In genomic region chr19:33459691-33460090, GRCh38 we compare ENCODE assay signal across 21 cellular contexts.
DNase-seq lines count a peak whose midpoint lies in the region; ATAC-seq and TF ChIP-seq lines count a peak whose summit lies in the region.
"Had no signal": no experiment of that assay in that cellular context is flagged by ENCODE, and none has a peak within 500 bp of the region (broad histone marks: within the 10 kb centered on the region; RNA-seq: fewer than 3 reads in every experiment).

No MANE protein-coding gene starts in this region.

- DNase-seq in activated T-cell treated with anti-CD3 and anti-CD28 coated beads, Interleukin-2, amount 50 U/mL, for 24 hours = peak; percentile 12
- no peak for DNase-seq in activated T-cell treated with anti-CD3 and anti-CD28 coated beads, Interleukin-2, amount 50 U/mL, for 72 hours
- DNase-seq in Panc1 (ENCODE audit: low read depth, low spot score) (no peak), islet precursor cell (peak; percentile 35), spleen (peak; percentile 49), tibial nerve (ENCODE audit: low spot score in 2 of 2) (no peak), NCI-H748 (lab: John Stamatoyannopoulos, UW; ENCODE audit: unreplicated experiment) (no peak), NCI-H1694 treated with DMSO at 0.1 percent for 48 hours (lab: John Stamatoyannopoulos, UW) (no peak)
- DNase-seq: AML-193; C1 segment of cervical spinal cord; CD8-positive, alpha-beta T cell; DND-41; HCEC 1CT; KG1; NCI-H1092 treated with DMSO at 0.1 percent for 48 hours; NCI-H1436 treated with DMSO at 0.1 percent for 48 hours; NCI-H2029 treated with DMSO at 0.1 percent for 48 hours; NCI-H345 had no signal

- CTCF ChIA-PET in Panc1 (lab: Charles Lee) = interaction anchor here (0.5 kb wide), 1 partner anchor 691 kb away, joined by 4 read pairs; no protein-coding TSS in a partner anchor

- no peaks in the 10 kb centered on the region for H3K27me3 Mint-ChIP-seq in activated T-cell treated with anti-CD3 and anti-CD28 coated beads, Interleukin-2, amount 50 U/mL, for 24 hours
- no peaks in the 10 kb centered on the region for H3K27me3 Mint-ChIP-seq in activated T-cell treated with anti-CD3 and anti-CD28 coated beads, Interleukin-2, amount 50 U/mL, for 72 hours (ENCODE audit: low read depth)

- no peak overlapping the region for H3K4me3 ChIP-seq in Panc1 (ENCODE audit: low read depth in 2 of 2, low read length in 2 of 2)
- no peak overlapping the region for H3K4me3 ChIP-seq in spleen
- H3K4me3 ChIP-seq in tibial nerve = no peak overlapping the region
- H3K4me3 ChIP-seq: GM12878, GM23338 had no signal

- BruUV-seq in Panc1 (replicated peaks; lab: Mats Ljungman, UMichigan) = TSS peak; percentile 30

- H3K27ac ChIP-seq in Panc1 (ENCODE audit: low read length) (no peak overlapping the region), spleen (no peak overlapping the region), tibial nerve (no peak overlapping the region)

- ATAC-seq in activated T-cell treated with anti-CD3 and anti-CD28 coated beads, Interleukin-2, amount 50 U/mL, for 72 hours (replicated peaks in 1 of 2) = no peak
- no peak for ATAC-seq in Panc1
- ATAC-seq: CD8-positive, alpha-beta T cell; GM12878; GM23338; Right ventricle myocardium inferior had no signal

- no peak overlapping the region for H3K4me3 Mint-ChIP-seq in activated T-cell treated with anti-CD3 and anti-CD28 coated beads, Interleukin-2, amount 50 U/mL, for 24 hours
- H3K4me3 Mint-ChIP-seq in activated T-cell treated with anti-CD3 and anti-CD28 coated beads, Interleukin-2, amount 50 U/mL, for 72 hours = no peak overlapping the region
- H3K4me3 Mint-ChIP-seq: CD8-positive, alpha-beta T cell; GM23338 had no signal

- H3K4me1 ChIP-seq in Panc1 (ENCODE audit: control insufficient read depth, insufficient read depth, low read length) = no peaks in the 10 kb centered on the region
- H3K4me1 ChIP-seq in spleen = no peaks in the 10 kb centered on the region
- no peaks in the 10 kb centered on the region for H3K4me1 ChIP-seq in tibial nerve

- peaks cover 21% of the 10 kb centered on the region for H3K36me3 Mint-ChIP-seq in activated T-cell treated with anti-CD3 and anti-CD28 coated beads, Interleukin-2, amount 50 U/mL, for 24 hours (ENCODE audit: low read depth)
- H3K36me3 Mint-ChIP-seq in activated T-cell treated with anti-CD3 and anti-CD28 coated beads, Interleukin-2, amount 50 U/mL, for 72 hours (ENCODE audit: insufficient read depth in 2 of 2) = no peaks in the 10 kb centered on the region

- in situ Hi-C loops in Panc1 (cut with HindIII; ENCODE audit: low pct_unique_long_range_greater_than_20kb, low sequenced_read_pairs) = no loop called here

- no peaks in the 10 kb centered on the region for H3K9me3 Mint-ChIP-seq in activated T-cell treated with anti-CD3 and anti-CD28 coated beads, Interleukin-2, amount 50 U/mL, for 24 hours
- H3K9me3 Mint-ChIP-seq in activated T-cell treated with anti-CD3 and anti-CD28 coated beads, Interleukin-2, amount 50 U/mL, for 72 hours = no peaks in the 10 kb centered on the region
- H3K9me3 Mint-ChIP-seq: CD8-positive, alpha-beta T cell; GM23338 had no signal

- H3K36me3 ChIP-seq in Panc1 (ENCODE audit: control insufficient read depth, insufficient read depth, low read length) (no peaks in the 10 kb centered on the region), spleen (peaks cover 0 to 60% (median 25%) of the 10 kb centered on the region in 6 donors), tibial nerve (peaks cover 0 to 53% (median 0%) of the 10 kb centered on the region in 3 donors)

- intact Hi-C loops in Panc1 (cut with micrococcal nuclease; ENCODE audit: unreplicated experiment) = no loop called here
- intact Hi-C loops in spleen (cut with DNase I; ENCODE audit: low total_unique reads) = no loop called here

- H3K9me3 ChIP-seq in Panc1 (ENCODE audit: control insufficient read depth, insufficient read depth, low read depth, low read length) (no peaks in the 10 kb centered on the region), spleen (no peaks in the 10 kb centered on the region), tibial nerve (no peaks in the 10 kb centered on the region)

- no peak overlapping the region for H3K27ac Mint-ChIP-seq in activated T-cell treated with anti-CD3 and anti-CD28 coated beads, Interleukin-2, amount 50 U/mL, for 24 hours
- no peak overlapping the region for H3K27ac Mint-ChIP-seq in activated T-cell treated with anti-CD3 and anti-CD28 coated beads, Interleukin-2, amount 50 U/mL, for 72 hours
- H3K27ac Mint-ChIP-seq: CD8-positive, alpha-beta T cell had no signal

- POLR2A ChIA-PET in Panc1 (lab: Charles Lee) = no interaction called here

- H3K27me3 ChIP-seq in Panc1 (ENCODE audit: control insufficient read depth, insufficient read depth, low read length) = no peaks in the 10 kb centered on the region
- H3K27me3 ChIP-seq in spleen (replicated peaks in 1 of 7) = no peaks in the 10 kb centered on the region
- no peaks in the 10 kb centered on the region for H3K27me3 ChIP-seq in tibial nerve

- TF ChIP-seq POLR2A in spleen (IDR thresholded peaks at IDR 0.05) = no peak
- no peak for TF ChIP-seq POLR2A in tibial nerve (IDR thresholded peaks at IDR 0.05)

- no peak for TF ChIP-seq CTCF in Panc1 (IDR thresholded peaks at IDR 0.05)
- no peak for TF ChIP-seq CTCF in spleen (IDR thresholded peaks at IDR 0.05 in 8 of 11, conservative IDR thresholded peaks at IDR 0.05 in 3 of 11)
- TF ChIP-seq CTCF in tibial nerve (IDR thresholded peaks at IDR 0.05) = no peak

- no peak for TF ChIP-seq EP300 in tibial nerve (IDR thresholded peaks at IDR 0.05)

- 86 to 98% (median 87%) methylated on average over 6 of the region's 6 CpGs for WGBS in spleen, 5 donors
- 90 to 94% methylated on average over 6 of the region's 6 CpGs for WGBS in tibial nerve, 2 donors

- H3K4me1 Mint-ChIP-seq in activated T-cell treated with anti-CD3 and anti-CD28 coated beads, Interleukin-2, amount 50 U/mL, for 24 hours (ENCODE audit: low read depth) = no peaks in the 10 kb centered on the region
- H3K4me1 Mint-ChIP-seq in activated T-cell treated with anti-CD3 and anti-CD28 coated beads, Interleukin-2, amount 50 U/mL, for 72 hours (ENCODE audit: low read depth) = no peaks in the 10 kb centered on the region
- H3K4me1 Mint-ChIP-seq: GM23338 had no signal

Comparison
In these comparisons a context has a peak if more than half of its experiments do, and no peak if none do; other contexts are left out.
1. DNase-seq: peak in activated T-cell treated with anti-CD3 and anti-CD28 coated beads, Interleukin-2, amount 50 U/mL, for 24 hours (single experiment), islet precursor cell (single experiment) and spleen (single experiment); none in activated T-cell treated with anti-CD3 and anti-CD28 coated beads, Interleukin-2, amount 50 U/mL, for 72 hours (0 of 2), Panc1 (single experiment), tibial nerve (0 of 2), NCI-H748 (single experiment) and NCI-H1694 treated with DMSO at 0.1 percent for 48 hours (single experiment).